In the genomic region with DNA sequence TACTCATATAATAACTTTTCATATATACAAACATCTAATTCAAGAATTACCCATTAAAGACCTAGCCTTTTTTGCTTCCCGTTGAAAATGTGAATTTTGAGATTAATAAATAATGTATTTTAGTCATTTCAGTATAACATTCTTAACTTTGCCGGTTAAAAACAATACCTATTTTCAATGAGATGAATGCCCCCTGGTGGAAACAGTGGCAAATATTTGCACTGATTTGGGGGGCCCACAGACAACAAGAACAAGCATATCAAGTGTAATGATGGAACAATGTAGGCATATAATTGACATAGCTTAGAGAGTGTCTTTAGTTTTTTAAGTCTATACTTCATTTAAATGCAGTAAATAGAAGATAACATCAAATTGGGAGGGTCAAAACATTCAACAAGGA, we compare ENCODE assay signal across 10 cellular contexts.
DNase-seq lines count a peak whose midpoint lies in the region; ATAC-seq and TF ChIP-seq lines count a peak whose summit lies in the region.
"Had no signal": no experiment of that assay in that cellular context is flagged by ENCODE, and none has a peak within 500 bp of the region (broad histone marks: within the 10 kb centered on the region; RNA-seq: fewer than 3 reads in every experiment).

No MANE protein-coding gene starts in this region.

- H3K9me2 ChIP-seq in GM23338 (ENCODE audit: insufficient read depth) = no peaks in the 10 kb centered on the region

- H3K79me2 ChIP-seq in DND-41 (ENCODE audit: insufficient read depth, low read length) (no peaks in the 10 kb centered on the region), GM23338 (replicated peaks; ENCODE audit: insufficient read depth) (no peaks in the 10 kb centered on the region)

- H3K27me3 Mint-ChIP-seq in GM23338 (ENCODE audit: insufficient read depth, low read depth, poor library complexity) = no peaks in the 10 kb centered on the region
- H3K27me3 Mint-ChIP-seq in WTC11 (ENCODE audit: low read depth) = no peaks in the 10 kb centered on the region

- intact Hi-C loops in aorta (cut with DNase I) = no loop called here

- ATAC-seq in DND-41 (ENCODE audit: insufficient read depth, low read depth) = no peak
- no peak for ATAC-seq in GM23338
- ATAC-seq in WTC11 = no peak
- no peak for ATAC-seq in aorta (ENCODE audit: low FRiP score)

- no peaks in the 10 kb centered on the region for H3K9me3 ChIP-seq in DND-41 (ENCODE audit: insufficient read depth, low read length, severe bottlenecking)
- no peaks in the 10 kb centered on the region for H3K9me3 ChIP-seq in liver (ENCODE audit: control insufficient read depth in 4 of 4, low read length in 3 of 4)
- H3K9me3 ChIP-seq in aorta (ENCODE audit: control insufficient read depth, low read length) = no peaks in the 10 kb centered on the region

- H3K4me1 Mint-ChIP-seq in GM23338 (no peaks in the 10 kb centered on the region), WTC11 (no peaks in the 10 kb centered on the region)

- WGBS in liver = 34% methylated on average over 2 of the region's 2 CpGs
- WGBS in aorta, 2 donors = 80 to 86% methylated on average over 2 of the region's 2 CpGs

- H3K36me3 ChIP-seq in DND-41 (ENCODE audit: insufficient read depth, low read length) (no peaks in the 10 kb centered on the region), GM23338 (ENCODE audit: insufficient read depth) (no peaks in the 10 kb centered on the region), liver (ENCODE audit: control insufficient read depth in 4 of 4, insufficient read depth in 3 of 4, low read depth in 1 of 4, low read length in 3 of 4) (no peaks in the 10 kb centered on the region), aorta (ENCODE audit: control insufficient read depth in 1 of 2, insufficient read depth in 2 of 2, low read length in 1 of 2) (no peaks in the 10 kb centered on the region)

- H3K9ac ChIP-seq in DND-41 (ENCODE audit: low read depth, low read length) (no peak overlapping the region), liver (ENCODE audit: low read depth in 1 of 2, low read length in 2 of 2) (no peak overlapping the region)

- H3K4me2 ChIP-seq in DND-41 (ENCODE audit: insufficient read depth, low read length) (no peak overlapping the region), GM23338 (no peak overlapping the region)

- TF ChIP-seq RAD21 in liver (IDR thresholded peaks at IDR 0.05) = peak; percentile 42 to 59

- H3K27ac Mint-ChIP-seq in GM23338 (no peak overlapping the region), WTC11 (no peak overlapping the region)

- TF ChIP-seq CTCF in DND-41 (IDR thresholded peaks at IDR 0.05; ENCODE audit: borderline replicate concordance, extremely low read depth, low read length, poor library complexity, severe bottlenecking) (peak; percentile 31), GM23338 (conservative IDR thresholded peaks at IDR 0.05; ENCODE audit: low read depth in 2 of 2) (peak; percentile 62 to 79), WTC11 (IDR thresholded peaks at IDR 0.05) (peak; percentile 29; the same call in 1 of the 2 replicates), liver (IDR thresholded peaks at IDR 0.05; ENCODE audit: low read depth, low read length, missing input control) (peak; percentile 17)

- no peaks in the 10 kb centered on the region for H3F3A ChIP-seq in GM23338 (replicated peaks; ENCODE audit: low read depth)

- H3K4me3 ChIP-seq in DND-41 (ENCODE audit: low read depth in 1 of 2, low read length in 2 of 2) = no peak overlapping the region
- H3K4me3 ChIP-seq in GM23338 = no peak overlapping the region
- H3K4me3 ChIP-seq in liver (ENCODE audit: low read depth in 1 of 3, low read length in 3 of 3) = no peak overlapping the region
- H3K4me3 ChIP-seq in aorta (ENCODE audit: low read length in 2 of 2) = no peak overlapping the region

- H2AFZ ChIP-seq in DND-41 (ENCODE audit: low read depth, low read length) = no peak overlapping the region
- H2AFZ ChIP-seq in GM23338 = no peak overlapping the region

- POLR2A ChIA-PET in WTC11 (lab: Charles Lee) = no interaction called here

- H3K27ac ChIP-seq in DND-41 (ENCODE audit: low read length) (no peak overlapping the region), GM23338 (ENCODE audit: low read depth) (no peak overlapping the region), liver (ENCODE audit: low read depth in 1 of 2, low read length in 2 of 2) (no peak overlapping the region), aorta (ENCODE audit: low read depth in 1 of 2, low read length in 2 of 2) (no peak overlapping the region)

- DNase-seq in DND-41 (peak; percentile 4), GM23338 (ENCODE audit: low spot score) (peak; percentile 65), WTC11 (ENCODE audit: low spot score) (peak; percentile 19), A172 (ENCODE audit: low spot score) (no peak), aorta (no peak)
- DNase-seq in activated effector memory CD4-positive, alpha-beta T cell treated with anti-CD3 and anti-CD28 coated beads, Interleukin-2, amount 50 U/mL, for 16 hours = no peak
- DNase-seq in activated CD8-positive, alpha-beta memory T cell treated with anti-CD3 and anti-CD28 coated beads for 24 hours = no peak
- DNase-seq: activated gamma-delta T cell treated with Interleukin-2 at 50 U/mL for 16 hours, NCI-H748 treated with DMSO at 0.1 percent for 48 hours had no signal

- H4K20me1 ChIP-seq in DND-41 (ENCODE audit: insufficient read depth, low read length) = no peaks in the 10 kb centered on the region
- no peaks in the 10 kb centered on the region for H4K20me1 ChIP-seq in GM23338 (replicated peaks; ENCODE audit: insufficient read depth)

- H3K4me1 ChIP-seq in DND-41 (ENCODE audit: insufficient read depth, low read length) (no peaks in the 10 kb centered on the region), GM23338 (ENCODE audit: insufficient read depth) (no peaks in the 10 kb centered on the region), liver (ENCODE audit: control insufficient read depth in 4 of 4, insufficient read depth in 4 of 4, low read length in 3 of 4) (no peaks in the 10 kb centered on the region), aorta (ENCODE audit: control insufficient read depth in 1 of 2, insufficient read depth in 2 of 2, low read length in 2 of 2) (peaks cover 0 to 1% of the 10 kb centered on the region in 2 donors)

- H3K27me3 ChIP-seq in DND-41 (ENCODE audit: insufficient read depth, low read length, poor library complexity) (no peaks in the 10 kb centered on the region), GM23338 (ENCODE audit: insufficient read depth) (no peaks in the 10 kb centered on the region), liver (ENCODE audit: control insufficient read depth in 4 of 4, insufficient read depth in 4 of 4, low read length in 3 of 4) (peaks cover 0 to 9% (median 0%) of the 10 kb centered on the region in 4 donors), aorta (ENCODE audit: control insufficient read depth in 1 of 2, insufficient read depth in 2 of 2, low read length in 1 of 2) (no peaks in the 10 kb centered on the region)

- no peak overlapping the region for H3K4me3 Mint-ChIP-seq in GM23338
- H3K4me3 Mint-ChIP-seq in WTC11 = no peak overlapping the region

- no peaks in the 10 kb centered on the region for H3K36me3 Mint-ChIP-seq in GM23338 (ENCODE audit: low read depth)
- no peaks in the 10 kb centered on the region for H3K36me3 Mint-ChIP-seq in WTC11

- CTCF ChIA-PET in WTC11 (lab: Charles Lee) = interaction anchor here (0.6 to 2.5 kb wide), 9 partner anchors 25 to 826 kb away, joined by 3 to 17 read pairs (median 4); no protein-coding TSS in a partner anchor

- H3K9me3 Mint-ChIP-seq in GM23338 (no peaks in the 10 kb centered on the region), WTC11 (no peaks in the 10 kb centered on the region)

TF ChIP-seq in GM23338, 12 proteins besides CTCF, POLR2A, EP300 and RAD21 (continues in another document):
- TF ChIP-seq STAT1 (IDR thresholded peaks at IDR 0.05; ENCODE audit: unreplicated experiment) (no peak), EZH2 (IDR thresholded peaks at IDR 0.05; ENCODE audit: low read depth, unreplicated experiment) (no peak), NANOG (IDR thresholded peaks at IDR 0.05; ENCODE audit: borderline replicate concordance) (no peak), EZH2phosphoT487 (IDR thresholded peaks at IDR 0.05; ENCODE audit: unreplicated experiment) (no peak), ZNF331 (CRISPR knock-in tag; IDR thresholded peaks at IDR 0.05; ENCODE audit: low read depth) (no peak), JUNB (IDR thresholded peaks at IDR 0.05; ENCODE audit: unreplicated experiment) (no peak)

TF ChIP-seq in liver, 16 proteins besides CTCF, POLR2A, EP300 and RAD21:
- TF ChIP-seq HNF4A (conservative IDR thresholded peaks at IDR 0.05) = no peak
- TF ChIP-seq, protein P1, sequence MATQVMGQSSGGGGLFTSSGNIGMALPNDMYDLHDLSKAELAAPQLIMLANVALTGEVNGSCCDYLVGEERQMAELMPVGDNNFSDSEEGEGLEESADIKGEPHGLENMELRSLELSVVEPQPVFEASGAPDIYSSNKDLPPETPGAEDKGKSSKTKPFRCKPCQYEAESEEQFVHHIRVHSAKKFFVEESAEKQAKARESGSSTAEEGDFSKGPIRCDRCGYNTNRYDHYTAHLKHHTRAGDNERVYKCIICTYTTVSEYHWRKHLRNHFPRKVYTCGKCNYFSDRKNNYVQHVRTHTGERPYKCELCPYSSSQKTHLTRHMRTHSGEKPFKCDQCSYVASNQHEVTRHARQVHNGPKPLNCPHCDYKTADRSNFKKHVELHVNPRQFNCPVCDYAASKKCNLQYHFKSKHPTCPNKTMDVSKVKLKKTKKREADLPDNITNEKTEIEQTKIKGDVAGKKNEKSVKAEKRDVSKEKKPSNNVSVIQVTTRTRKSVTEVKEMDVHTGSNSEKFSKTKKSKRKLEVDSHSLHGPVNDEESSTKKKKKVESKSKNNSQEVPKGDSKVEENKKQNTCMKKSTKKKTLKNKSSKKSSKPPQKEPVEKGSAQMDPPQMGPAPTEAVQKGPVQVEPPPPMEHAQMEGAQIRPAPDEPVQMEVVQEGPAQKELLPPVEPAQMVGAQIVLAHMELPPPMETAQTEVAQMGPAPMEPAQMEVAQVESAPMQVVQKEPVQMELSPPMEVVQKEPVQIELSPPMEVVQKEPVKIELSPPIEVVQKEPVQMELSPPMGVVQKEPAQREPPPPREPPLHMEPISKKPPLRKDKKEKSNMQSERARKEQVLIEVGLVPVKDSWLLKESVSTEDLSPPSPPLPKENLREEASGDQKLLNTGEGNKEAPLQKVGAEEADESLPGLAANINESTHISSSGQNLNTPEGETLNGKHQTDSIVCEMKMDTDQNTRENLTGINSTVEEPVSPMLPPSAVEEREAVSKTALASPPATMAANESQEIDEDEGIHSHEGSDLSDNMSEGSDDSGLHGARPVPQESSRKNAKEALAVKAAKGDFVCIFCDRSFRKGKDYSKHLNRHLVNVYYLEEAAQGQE (IDR thresholded peaks at IDR 0.05) = no peak

Comparison
In these comparisons a context has a peak if more than half of its experiments do, and no peak if none do; other contexts are left out.
1. DNase-seq: peak in DND-41 (single experiment), GM23338 (single experiment) and WTC11 (single experiment); none in A172 (single experiment), aorta (0 of 2), activated effector memory CD4-positive, alpha-beta T cell treated with anti-CD3 and anti-CD28 coated beads, Interleukin-2, amount 50 U/mL, for 16 hours (single experiment) and activated CD8-positive, alpha-beta memory T cell treated with anti-CD3 and anti-CD28 coated beads for 24 hours (single experiment).
2. CTCF ChIP-seq: peak in every context shown above with its lines; median percentile 70 in GM23338; 31 in DND-41; 29 in WTC11; 17 in liver.